ENCODE assay signal across 8 cellular contexts in genomic region chr20:63580796-63581461, GRCh38.
A peak's percentile ranks its signal among the peaks of the same experiment; 100 is the strongest.
DNase-seq lines count a peak whose midpoint lies in the region; ATAC-seq and TF ChIP-seq lines count a peak whose summit lies in the region.

No MANE protein-coding gene starts in this region.

- POLR2A ChIA-PET in AG04449 (lab: Yijun Ruan, JAX): no interaction called here

- TF ChIP-seq CTCF in AG04449 (IDR thresholded peaks at IDR 0.05; ENCODE audit: insufficient read depth, low read length, missing control alignments) (peak; percentile 51), GM12875 (IDR thresholded peaks at IDR 0.05; ENCODE audit: borderline replicate concordance, insufficient read depth, low read depth, low read length) (peak; percentile 67)

- H3K4me3 ChIP-seq in AG04449 (ENCODE audit: low read depth, low read length) (no peak overlapping the region), GM12875 (ENCODE audit: low read depth, low read length) (no peak overlapping the region)

- CTCF ChIA-PET in AG04449 (lab: Yijun Ruan, JAX): interaction anchor here (0.8 to 0.9 kb wide), 2 partner anchors 43 to 101 kb away, joined by 3 read pairs; no protein-coding TSS in a partner anchor

- no peak for ATAC-seq in HG03108 (IDR thresholded peaks at IDR 0.05; ENCODE audit: unreplicated experiment)

- DNase-seq in AG04449 (ENCODE audit: low read depth, low spot score) (no peak), RPMI8226 (peak; percentile 79), iPS-NIHi11 (ENCODE audit: low spot score) (peak; percentile 66), cerebellar nuclear complex (lab: John Stamatoyannopoulos, UW) (no peak)
- peak; percentile 88 for DNase-seq in activated effector memory CD4-positive, alpha-beta T cell treated with anti-CD3 and anti-CD28 coated beads, Interleukin-2, amount 50 U/mL, for 16 hours
- peak; percentile 44 to 69 (median 67) for DNase-seq in stimulated activated CD4-positive, alpha-beta T cell treated with anti-CD3 and anti-CD28 coated beads, TNF-alpha, amount 100 ng/mL, for 4 hours (ENCODE audit: low read depth in 3 of 3)

Comparison
In these comparisons a context has a peak if more than half of its experiments do, and no peak if none do; other contexts are left out.
1. DNase-seq: peak in RPMI8226 (single experiment), activated effector memory CD4-positive, alpha-beta T cell treated with anti-CD3 and anti-CD28 coated beads, Interleukin-2, amount 50 U/mL, for 16 hours (single experiment), iPS-NIHi11 (single experiment) and stimulated activated CD4-positive, alpha-beta T cell treated with anti-CD3 and anti-CD28 coated beads, TNF-alpha, amount 100 ng/mL, for 4 hours (3 of 3); none in AG04449 (single experiment) and cerebellar nuclear complex (0 of 2).